Comparison of ENCODE assay signal across 1 cellular context in the genomic region with DNA sequence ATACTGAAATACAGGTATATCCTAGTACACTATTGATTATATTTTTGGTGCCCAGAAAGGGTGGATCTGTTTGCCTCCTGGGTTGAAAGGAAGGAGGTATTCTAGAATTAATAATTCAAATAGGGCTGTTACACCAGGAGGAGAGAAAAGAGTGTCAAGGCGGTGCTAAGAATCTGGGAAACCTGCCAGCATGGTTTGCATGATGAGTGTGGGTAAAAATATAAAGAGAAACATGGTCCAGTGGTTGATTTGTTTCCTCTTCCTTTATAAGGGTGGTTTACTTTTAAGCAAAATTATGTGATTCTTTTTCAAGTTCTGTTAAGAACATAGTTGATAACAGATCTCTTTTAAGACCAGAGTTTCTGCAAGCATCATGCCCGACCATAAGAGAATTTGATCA.
TF ChIP-seq lines count a peak whose summit lies in the region.

No MANE protein-coding gene starts in this region.

TF ChIP-seq in GM23338, 12 proteins besides CTCF, POLR2A, EP300 and RAD21 (continued from another document):
- TF ChIP-seq, protein P1, sequence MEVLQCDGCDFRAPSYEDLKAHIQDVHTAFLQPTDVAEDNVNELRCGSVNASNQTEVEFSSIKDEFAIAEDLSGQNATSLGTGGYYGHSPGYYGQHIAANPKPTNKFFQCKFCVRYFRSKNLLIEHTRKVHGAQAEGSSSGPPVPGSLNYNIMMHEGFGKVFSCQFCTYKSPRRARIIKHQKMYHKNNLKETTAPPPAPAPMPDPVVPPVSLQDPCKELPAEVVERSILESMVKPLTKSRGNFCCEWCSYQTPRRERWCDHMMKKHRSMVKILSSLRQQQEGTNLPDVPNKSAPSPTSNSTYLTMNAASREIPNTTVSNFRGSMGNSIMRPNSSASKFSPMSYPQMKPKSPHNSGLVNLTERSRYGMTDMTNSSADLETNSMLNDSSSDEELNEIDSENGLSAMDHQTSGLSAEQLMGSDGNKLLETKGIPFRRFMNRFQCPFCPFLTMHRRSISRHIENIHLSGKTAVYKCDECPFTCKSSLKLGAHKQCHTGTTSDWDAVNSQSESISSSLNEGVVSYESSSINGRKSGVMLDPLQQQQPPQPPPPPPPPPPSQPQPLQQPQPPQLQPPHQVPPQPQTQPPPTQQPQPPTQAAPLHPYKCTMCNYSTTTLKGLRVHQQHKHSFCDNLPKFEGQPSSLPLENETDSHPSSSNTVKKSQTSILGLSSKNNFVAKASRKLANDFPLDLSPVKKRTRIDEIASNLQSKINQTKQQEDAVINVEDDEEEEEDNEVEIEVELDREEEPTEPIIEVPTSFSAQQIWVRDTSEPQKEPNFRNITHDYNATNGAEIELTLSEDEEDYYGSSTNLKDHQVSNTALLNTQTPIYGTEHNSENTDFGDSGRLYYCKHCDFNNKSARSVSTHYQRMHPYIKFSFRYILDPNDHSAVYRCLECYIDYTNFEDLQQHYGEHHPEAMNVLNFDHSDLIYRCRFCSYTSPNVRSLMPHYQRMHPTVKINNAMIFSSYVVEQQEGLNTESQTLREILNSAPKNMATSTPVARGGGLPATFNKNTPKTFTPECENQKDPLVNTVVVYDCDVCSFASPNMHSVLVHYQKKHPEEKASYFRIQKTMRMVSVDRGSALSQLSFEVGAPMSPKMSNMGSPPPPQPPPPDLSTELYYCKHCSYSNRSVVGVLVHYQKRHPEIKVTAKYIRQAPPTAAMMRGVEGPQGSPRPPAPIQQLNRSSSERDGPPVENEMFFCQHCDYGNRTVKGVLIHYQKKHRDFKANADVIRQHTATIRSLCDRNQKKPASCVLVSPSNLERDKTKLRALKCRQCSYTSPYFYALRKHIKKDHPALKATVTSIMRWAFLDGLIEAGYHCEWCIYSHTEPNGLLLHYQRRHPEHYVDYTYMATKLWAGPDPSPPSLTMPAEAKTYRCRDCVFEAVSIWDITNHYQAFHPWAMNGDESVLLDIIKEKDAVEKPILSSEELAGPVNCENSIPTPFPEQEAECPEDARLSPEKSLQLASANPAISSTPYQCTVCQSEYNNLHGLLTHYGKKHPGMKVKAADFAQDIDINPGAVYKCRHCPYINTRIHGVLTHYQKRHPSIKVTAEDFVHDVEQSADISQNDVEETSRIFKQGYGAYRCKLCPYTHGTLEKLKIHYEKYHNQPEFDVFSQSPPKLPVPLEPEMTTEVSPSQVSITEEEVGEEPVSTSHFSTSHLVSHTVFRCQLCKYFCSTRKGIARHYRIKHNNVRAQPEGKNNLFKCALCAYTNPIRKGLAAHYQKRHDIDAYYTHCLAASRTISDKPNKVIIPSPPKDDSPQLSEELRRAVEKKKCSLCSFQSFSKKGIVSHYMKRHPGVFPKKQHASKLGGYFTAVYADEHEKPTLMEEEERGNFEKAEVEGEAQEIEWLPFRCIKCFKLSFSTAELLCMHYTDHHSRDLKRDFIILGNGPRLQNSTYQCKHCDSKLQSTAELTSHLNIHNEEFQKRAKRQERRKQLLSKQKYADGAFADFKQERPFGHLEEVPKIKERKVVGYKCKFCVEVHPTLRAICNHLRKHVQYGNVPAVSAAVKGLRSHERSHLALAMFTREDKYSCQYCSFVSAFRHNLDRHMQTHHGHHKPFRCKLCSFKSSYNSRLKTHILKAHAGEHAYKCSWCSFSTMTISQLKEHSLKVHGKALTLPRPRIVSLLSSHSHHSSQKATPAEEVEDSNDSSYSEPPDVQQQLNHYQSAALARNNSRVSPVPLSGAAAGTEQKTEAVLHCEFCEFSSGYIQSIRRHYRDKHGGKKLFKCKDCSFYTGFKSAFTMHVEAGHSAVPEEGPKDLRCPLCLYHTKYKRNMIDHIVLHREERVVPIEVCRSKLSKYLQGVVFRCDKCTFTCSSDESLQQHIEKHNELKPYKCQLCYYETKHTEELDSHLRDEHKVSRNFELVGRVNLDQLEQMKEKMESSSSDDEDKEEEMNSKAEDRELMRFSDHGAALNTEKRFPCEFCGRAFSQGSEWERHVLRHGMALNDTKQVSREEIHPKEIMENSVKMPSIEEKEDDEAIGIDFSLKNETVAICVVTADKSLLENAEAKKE (CRISPR knock-in tag; IDR thresholded peaks at IDR 0.05), result no peak
- TF ChIP-seq, protein P2, sequence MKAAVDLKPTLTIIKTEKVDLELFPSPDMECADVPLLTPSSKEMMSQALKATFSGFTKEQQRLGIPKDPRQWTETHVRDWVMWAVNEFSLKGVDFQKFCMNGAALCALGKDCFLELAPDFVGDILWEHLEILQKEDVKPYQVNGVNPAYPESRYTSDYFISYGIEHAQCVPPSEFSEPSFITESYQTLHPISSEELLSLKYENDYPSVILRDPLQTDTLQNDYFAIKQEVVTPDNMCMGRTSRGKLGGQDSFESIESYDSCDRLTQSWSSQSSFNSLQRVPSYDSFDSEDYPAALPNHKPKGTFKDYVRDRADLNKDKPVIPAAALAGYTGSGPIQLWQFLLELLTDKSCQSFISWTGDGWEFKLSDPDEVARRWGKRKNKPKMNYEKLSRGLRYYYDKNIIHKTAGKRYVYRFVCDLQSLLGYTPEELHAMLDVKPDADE (IDR thresholded peaks at IDR 0.05), result no peak
- TF ChIP-seq NANOG (IDR thresholded peaks at IDR 0.05; ENCODE audit: borderline replicate concordance) (no peak), EZH2 (IDR thresholded peaks at IDR 0.05; ENCODE audit: low read depth, unreplicated experiment) (no peak), JUNB (IDR thresholded peaks at IDR 0.05; ENCODE audit: unreplicated experiment) (no peak)
